Comparison of ENCODE assay signal across 8 cellular contexts in genomic region chr1:212566522-212567479, GRCh38. TPM values are rescaled to one million over a fixed set of nuclear protein-coding genes. Genes with fewer than 3 reads are reported as not detected.
DNase-seq lines count a peak whose midpoint lies in the region; ATAC-seq and FAIRE-seq lines count a peak whose summit lies in the region.

No MANE protein-coding gene starts in this region.

- peak; percentile 96 for ATAC-seq in GM21825 (IDR thresholded peaks at IDR 0.05; ENCODE audit: unreplicated experiment)
- ATAC-seq in activated naive CD8-positive, alpha-beta T cell treated with anti-CD3 and anti-CD28 coated beads, Interleukin-2, amount 50 U/mL, for 24 hours: peak; percentile 99

- no peaks in the 10 kb centered on the region for H3K27me3 ChIP-seq in small intestine (ENCODE audit: control insufficient read depth in 2 of 2, insufficient read depth in 2 of 2, low read length in 2 of 2)

- no peaks in the 10 kb centered on the region for H3K9me3 ChIP-seq in small intestine (ENCODE audit: control insufficient read depth, low read depth)

- H3K9me3 Mint-ChIP-seq in activated naive CD8-positive, alpha-beta T cell treated with anti-CD3 and anti-CD28 coated beads, Interleukin-2, amount 50 U/mL, for 24 hours: peaks cover 6% of the 10 kb centered on the region

- H3K27ac Mint-ChIP-seq in activated naive CD8-positive, alpha-beta T cell treated with anti-CD3 and anti-CD28 coated beads, Interleukin-2, amount 50 U/mL, for 24 hours: peak overlapping the region; percentile 93

- 1 to 5% (median 3%) methylated on average over 15 to 16 of the region's 16 CpGs for WGBS in small intestine, 3 donors

- no peaks in the 10 kb centered on the region for H3K36me3 ChIP-seq in small intestine (ENCODE audit: control insufficient read depth in 2 of 2, insufficient read depth in 2 of 2, low read length in 2 of 2)

- H3K4me3 Mint-ChIP-seq in activated naive CD8-positive, alpha-beta T cell treated with anti-CD3 and anti-CD28 coated beads, Interleukin-2, amount 50 U/mL, for 24 hours: peak overlapping the region; percentile 83

- peak overlapping the region; percentile 37 to 49 for H3K27ac ChIP-seq in small intestine (ENCODE audit: low read depth in 1 of 2, low read length in 1 of 2)

- no peaks in the 10 kb centered on the region for H3K36me3 Mint-ChIP-seq in activated naive CD8-positive, alpha-beta T cell treated with anti-CD3 and anti-CD28 coated beads, Interleukin-2, amount 50 U/mL, for 24 hours (ENCODE audit: low read depth)

- no peak for FAIRE-seq in small intestine (lab: Jason Lieb, UNC)

- peak overlapping the region; percentile 19 to 56 for H3K4me3 ChIP-seq in small intestine (ENCODE audit: low read depth in 1 of 2, low read length in 2 of 2)

- peak; percentile 17 for DNase-seq in GDM1 (lab: John Stamatoyannopoulos, UW)
- DNase-seq in Kasumi-1 (lab: John Stamatoyannopoulos, UW): peak; percentile 45 to 47
- peak; percentile 87 for DNase-seq in SIG-M5 treated with dmso at 0.1 percent for 504 hours (lab: John Stamatoyannopoulos, UW; ENCODE audit: unreplicated experiment)
- peak; percentile 55 for DNase-seq in activated naive CD8-positive, alpha-beta T cell treated with anti-CD3 and anti-CD28 coated beads, Interleukin-2, amount 50 U/mL, for 24 hours
- DNase-seq in hepatic stellate cell (ENCODE audit: low spot score): peak; percentile 45
- peak; percentile 86 for DNase-seq in small intestine
- no peak for DNase-seq in inferior parietal cortex (ENCODE audit: extremely low spot score)

- H3K4me1 ChIP-seq in small intestine (ENCODE audit: control insufficient read depth in 2 of 2, insufficient read depth in 1 of 2, low read depth in 1 of 2, low read length in 1 of 2): no peaks in the 10 kb centered on the region

- H3K4me1 Mint-ChIP-seq in activated naive CD8-positive, alpha-beta T cell treated with anti-CD3 and anti-CD28 coated beads, Interleukin-2, amount 50 U/mL, for 24 hours: peaks cover 36% of the 10 kb centered on the region

- peaks cover 7% of the 10 kb centered on the region for H3K27me3 Mint-ChIP-seq in activated naive CD8-positive, alpha-beta T cell treated with anti-CD3 and anti-CD28 coated beads, Interleukin-2, amount 50 U/mL, for 24 hours

RNA-seq across cellular contexts. Expression of gene ATF3, which starts 41.8 kb away (rescaled TPM):
- 10 to 100 TPM; 20.8 to 30.3 (median 27.1) TPM for polyA plus RNA-seq in small intestine
